33 cellular contexts compared by ENCODE assay signal in the genomic region with DNA sequence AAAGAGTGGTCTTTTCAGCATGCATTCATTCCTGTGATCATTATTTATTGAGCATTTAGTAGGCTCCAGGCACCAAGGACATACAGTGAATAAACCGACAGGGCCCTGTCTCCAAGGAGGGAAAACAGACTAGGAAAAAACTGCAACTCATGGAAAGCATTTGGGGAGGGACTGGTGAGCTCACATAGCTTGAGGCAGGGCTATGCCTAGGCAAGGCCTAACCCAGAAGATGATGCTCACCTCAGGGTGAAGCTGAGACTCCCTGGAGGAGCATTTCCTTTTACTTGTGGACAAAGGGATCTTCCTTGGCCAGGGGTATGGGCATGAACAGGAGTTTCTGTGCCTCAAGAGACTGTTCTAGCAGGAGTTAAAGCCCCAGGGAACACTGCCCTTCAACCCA. TPM values are rescaled to one million over a fixed set of nuclear protein-coding genes. Genes with fewer than 3 reads are reported as not detected.
"Had no signal": no experiment of that assay in that cellular context is flagged by ENCODE, and none has a peak within 500 bp of the region (broad histone marks: within the 10 kb centered on the region; RNA-seq: fewer than 3 reads in every experiment).

No MANE protein-coding gene starts in this region.

- H3K27ac ChIP-seq: coronary artery, epithelial cell of prostate, esophagus muscularis mucosa, heart right ventricle, prostate gland, right atrium auricular region, stomach, tibial artery had no signal

- H3K27me3 ChIP-seq: esophagus muscularis mucosa, right atrium auricular region had no signal

- H3K27ac Mint-ChIP-seq: mesothelial cell of epicardium; stimulated activated effector memory CD8-positive, alpha-beta T cell treated with anti-CD3 and anti-CD28 coated beads, Interleukin-12 subunit alpha, Interleukin-12 subunit beta, amount 100 ng/mL, for 72 hours; type B pancreatic cell had no signal

- H3K9me3 Mint-ChIP-seq: effector memory CD8-positive, alpha-beta T cell; mesothelial cell of epicardium; naive thymus-derived CD8-positive, alpha-beta T cell; neural crest cell; stimulated activated effector memory CD8-positive, alpha-beta T cell treated with anti-CD3 and anti-CD28 coated beads, Interleukin-12 subunit alpha, Interleukin-12 subunit beta, amount 100 ng/mL, for 72 hours; type B pancreatic cell had no signal

- ATAC-seq: effector memory CD8-positive, alpha-beta T cell; heart right ventricle; naive thymus-derived CD8-positive, alpha-beta T cell; sciatic nerve; stimulated activated effector memory CD8-positive, alpha-beta T cell treated with anti-CD3 and anti-CD28 coated beads, Interleukin-12 subunit alpha, Interleukin-12 subunit beta, amount 100 ng/mL, for 72 hours had no signal

- DNase-seq: effector memory CD8-positive, alpha-beta T cell; foreskin melanocyte; glutamatergic neuron; heart right ventricle; hippocampal formation; islet precursor cell; mesenchymal stem cell; naive thymus-derived CD8-positive, alpha-beta T cell; nucleus accumbens; stimulated activated CD4-positive, alpha-beta T cell treated with anti-CD3 and anti-CD28 coated beads, Interleukin-12 subunit alpha, Interleukin-12 subunit beta, amount 100 ng/mL, for 4 hours; stimulated activated CD4-positive, alpha-beta T cell treated with anti-CD3 and anti-CD28 coated beads, Interleukin-1b, Interleukin-23, amount 100 ng/mL, for 48 hours; stimulated activated CD4-positive, alpha-beta T cell treated with anti-CD3 and anti-CD28 coated beads, Interleukin-4, amount 100 ng/mL, for 1 hour; stimulated activated naive CD4-positive, alpha-beta T cell treated with Interleukin-2 at 50 U/mL for 16 hours; stomach; tibial artery had no signal

- H3K36me3 Mint-ChIP-seq: mesothelial cell of epicardium; naive thymus-derived CD8-positive, alpha-beta T cell; stimulated activated effector memory CD8-positive, alpha-beta T cell treated with anti-CD3 and anti-CD28 coated beads, Interleukin-12 subunit alpha, Interleukin-12 subunit beta, amount 100 ng/mL, for 72 hours; type B pancreatic cell had no signal

- H3K4me3 Mint-ChIP-seq: effector memory CD8-positive, alpha-beta T cell; mesothelial cell of epicardium; naive thymus-derived CD8-positive, alpha-beta T cell; neural crest cell; stimulated activated effector memory CD8-positive, alpha-beta T cell treated with anti-CD3 and anti-CD28 coated beads, Interleukin-12 subunit alpha, Interleukin-12 subunit beta, amount 100 ng/mL, for 72 hours; type B pancreatic cell had no signal

- FAIRE-seq: endometrium had no signal

- H3K9me3 ChIP-seq: esophagus muscularis mucosa, prostate gland, right atrium auricular region, stomach, tibial artery had no signal

- H3K4me2 ChIP-seq: smooth muscle cell had no signal

- H3K4me3 ChIP-seq: coronary artery, esophagus muscularis mucosa, lung, prostate gland, right atrium auricular region, smooth muscle cell, tibial artery had no signal

- H3K36me3 ChIP-seq: esophagus muscularis mucosa, heart right ventricle, prostate gland, right atrium auricular region, stomach, tibial artery had no signal

- H3K4me1 ChIP-seq: esophagus muscularis mucosa, prostate gland, right atrium auricular region, stomach, tibial artery had no signal

- H3K4me1 Mint-ChIP-seq: mesothelial cell of epicardium, neural crest cell had no signal

RNA-seq across cellular contexts. Expression of a gene that starts 3.9 kb away (rescaled TPM):
- total RNA-seq: dermis microvascular lymphatic vessel endothelial cell; fibroblast of lung; mesothelial cell of epicardium; mucosa of gallbladder; naive thymus-derived CD8-positive, alpha-beta T cell; neural crest cell; osteocyte; smooth muscle cell; temporal lobe had no signal
- polyA plus RNA-seq: fibroblast of lung, smooth muscle cell had no signal

RNA-seq across cellular contexts. Expression of a gene that starts 37.0 kb away (rescaled TPM):
- total RNA-seq: dermis microvascular lymphatic vessel endothelial cell; fibroblast of lung; naive thymus-derived CD8-positive, alpha-beta T cell; neural crest cell; osteocyte; smooth muscle cell had no signal
- polyA plus RNA-seq: fibroblast of lung had no signal
